In the genomic region with DNA sequence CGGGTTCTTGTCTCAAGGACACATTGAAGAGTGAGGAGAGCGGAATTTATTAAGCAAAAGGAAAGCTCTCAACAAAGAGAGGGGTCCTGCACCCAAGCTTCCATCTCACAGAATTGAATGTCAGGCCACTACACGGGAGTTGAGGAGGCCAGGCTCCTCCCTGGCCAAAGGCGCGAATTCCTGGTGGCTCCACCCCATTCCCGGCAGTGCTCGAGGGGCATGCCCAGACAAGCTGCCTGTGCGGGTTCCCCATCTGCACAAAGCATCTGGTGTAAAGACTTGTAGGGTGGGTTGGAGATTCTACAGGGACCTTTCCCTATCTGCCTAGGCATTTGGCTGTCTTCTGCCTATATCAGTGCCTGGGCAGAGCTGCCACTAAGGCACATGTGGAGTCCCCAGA, we compare ENCODE assay signal across 15 cellular contexts.
"Had no signal": no experiment of that assay in that cellular context is flagged by ENCODE, and none has a peak within 500 bp of the region (broad histone marks: within the 10 kb centered on the region; RNA-seq: fewer than 3 reads in every experiment).

No MANE protein-coding gene starts in this region.

- DNase-seq: activated CD4-positive, alpha-beta T cell treated with anti-CD3 and anti-CD28 coated beads for 1 hour; activated CD4-positive, alpha-beta T cell treated with anti-CD3 and anti-CD28 coated beads, Interleukin-2, amount 50 U/mL, for 4 hours; activated naive CD4-positive, alpha-beta T cell treated with Interleukin-2 at 50 U/mL for 16 hours; brain microvascular endothelial cell; effector CD8-positive, alpha-beta T cell; gastrocnemius medialis; islet precursor cell; left ventricle myocardium inferior; naive B cell; pancreas; stimulated activated naive B cell treated with anti-CD40 and anti-IgM and Interleukin-4, amounts not matched to agents 10 μg/mL and 1 μg/mL and 100 μg/mL, for 72 hours; uterus had no signal

- H3K4me3 Mint-ChIP-seq: activated T-helper 17 cell treated with anti-CD3 and anti-CD28 coated beads, Interleukin-2, amount 50 U/mL, for 72 hours; naive B cell; neural progenitor cell; stimulated activated naive B cell treated with anti-CD40 and anti-IgM and Interleukin-4, amounts not matched to agents 10 μg/mL and 1 μg/mL and 100 μg/mL, for 72 hours had no signal

- H3K27ac ChIP-seq: brain microvascular endothelial cell, gastrocnemius medialis, left ventricle myocardium inferior, neural progenitor cell, pancreas, tibial artery, uterus had no signal

- H3K4me1 Mint-ChIP-seq: activated T-helper 17 cell treated with anti-CD3 and anti-CD28 coated beads, Interleukin-2, amount 50 U/mL, for 72 hours; naive B cell; neural progenitor cell; stimulated activated naive B cell treated with anti-CD40 and anti-IgM and Interleukin-4, amounts not matched to agents 10 μg/mL and 1 μg/mL and 100 μg/mL, for 72 hours had no signal

- H3K27ac Mint-ChIP-seq: activated T-helper 17 cell treated with anti-CD3 and anti-CD28 coated beads, Interleukin-2, amount 50 U/mL, for 72 hours; naive B cell; neural progenitor cell; stimulated activated naive B cell treated with anti-CD40 and anti-IgM and Interleukin-4, amounts not matched to agents 10 μg/mL and 1 μg/mL and 100 μg/mL, for 72 hours had no signal

- H3K9me3 ChIP-seq: pancreas had no signal

- H2AFZ ChIP-seq: neural progenitor cell had no signal

- H3K27me3 Mint-ChIP-seq: stimulated activated naive B cell treated with anti-CD40 and anti-IgM and Interleukin-4, amounts not matched to agents 10 μg/mL and 1 μg/mL and 100 μg/mL, for 72 hours had no signal

- H3K4me2 ChIP-seq: neural progenitor cell had no signal

- H3K4me3 ChIP-seq: gastrocnemius medialis, left ventricle myocardium inferior, neural progenitor cell, pancreas, tibial artery, uterus had no signal

- H3K36me3 Mint-ChIP-seq: neural progenitor cell had no signal

- H3K9ac ChIP-seq: neural progenitor cell had no signal

- ATAC-seq: activated T-helper 17 cell treated with anti-CD3 and anti-CD28 coated beads, Interleukin-2, amount 50 U/mL, for 72 hours; gastrocnemius medialis; pancreas; stimulated activated naive B cell treated with anti-CD40 and anti-IgM and Interleukin-4, amounts not matched to agents 10 μg/mL and 1 μg/mL and 100 μg/mL, for 72 hours had no signal

- H3K36me3 ChIP-seq: brain microvascular endothelial cell, gastrocnemius medialis, left ventricle myocardium inferior, neural progenitor cell, pancreas, tibial artery, uterus had no signal

- H3K27me3 ChIP-seq: brain microvascular endothelial cell, gastrocnemius medialis, neural progenitor cell, pancreas, tibial artery, uterus had no signal

- H3K4me1 ChIP-seq: gastrocnemius medialis, left ventricle myocardium inferior, neural progenitor cell, pancreas, tibial artery, uterus had no signal
